Comparison of ENCODE assay signal across 8 cellular contexts in genomic region chr15:64774556-64775523, GRCh38. TPM values are rescaled to one million over a fixed set of nuclear protein-coding genes. Genes with fewer than 3 reads are reported as not detected.
A peak's percentile ranks its signal among the peaks of the same experiment; 100 is the strongest.
DNase-seq lines count a peak whose midpoint lies in the region; ATAC-seq, FAIRE-seq and TF ChIP-seq lines count a peak whose summit lies in the region.

No MANE protein-coding gene starts in this region.

- no peak for DNase-seq in AG09309 (ENCODE audit: low read depth)
- DNase-seq in HFF-Myc (ENCODE audit: extremely low read depth, low read depth), result no peak
- DNase-seq in amniotic epithelial cell (ENCODE audit: low read depth), result peak; percentile 7
- peak; percentile 50 for DNase-seq in left lobe of liver (ENCODE audit: low spot score)
- DNase-seq in testis, result no peak
- no peak for DNase-seq in NCI-H1092 treated with DMSO at 0.1 percent for 48 hours (lab: John Stamatoyannopoulos, UW)
- no peak for DNase-seq in cerebellum (ENCODE audit: low spot score)
- DNase-seq in frontal cortex (ENCODE audit: low spot score in 2 of 2), result no peak

- no peaks in the 10 kb centered on the region for H3K27me3 ChIP-seq in testis

- no peak for FAIRE-seq in frontal cortex (lab: Jason Lieb, UNC)

- TF ChIP-seq CTCF in AG09309 (IDR thresholded peaks at IDR 0.05; ENCODE audit: control insufficient read depth, insufficient read depth, low read depth, low read length, missing control alignments), result no peak
- TF ChIP-seq CTCF in HFF-Myc (IDR thresholded peaks at IDR 0.05; ENCODE audit: low read depth, low read length, missing control alignments), result no peak
- TF ChIP-seq CTCF in testis (IDR thresholded peaks at IDR 0.05), result no peak

- WGBS in testis, 2 donors, result 0 to 1% methylated on average over 4 to 63 of the region's 118 CpGs

- TF ChIP-seq POLR2A in testis (IDR thresholded peaks at IDR 0.05), result no peak

- H3K4me3 ChIP-seq in AG09309 (ENCODE audit: control insufficient read depth, low read depth, low read length), result peak overlapping the region; percentile 37
- H3K4me3 ChIP-seq in HFF-Myc (replicated peaks; ENCODE audit: low read depth, low read length), result peak overlapping the region; percentile 21; the same call in 1 of the 2 replicates
- peak overlapping the region; percentile 56 to 59 for H3K4me3 ChIP-seq in testis

- H3K4me1 ChIP-seq in testis, result no peaks in the 10 kb centered on the region

- no peaks in the 10 kb centered on the region for H3K36me3 ChIP-seq in testis (ENCODE audit: low read depth, missing control alignments)

- intact Hi-C loops in testis (cut with DNase I; ENCODE audit: low total_unique reads), result no loop called here

- peak; percentile 83 for ATAC-seq in left lobe of liver

- H3K27ac ChIP-seq in testis, result peak overlapping the region; percentile 24 to 84

- no peaks in the 10 kb centered on the region for H3K9me3 ChIP-seq in testis

RNA-seq across cellular contexts. Expression of gene RBPMS2, which starts 0.5 kb away (rescaled TPM):
- total RNA-seq in left lobe of liver (7.5 TPM), testis (1 to 10 TPM; 5.0 to 5.8 TPM), cerebellum (0.27 TPM), frontal cortex (under 0.01 TPM)
- 9.7 TPM for polyA plus RNA-seq in testis (ENCODE audit: insufficient read depth, low read depth, low replicate concordance)

RNA-seq across cellular contexts. Expression of gene PIF1, which starts 50.6 kb away (rescaled TPM):
- total RNA-seq in left lobe of liver (0.93 TPM), testis (10 to 100 TPM in 1 of 2 donors, 1 to 10 TPM in 1; 6.9 to 19.1 TPM), cerebellum (5.3 TPM), frontal cortex (0.82 TPM)
- 3.4 TPM for polyA plus RNA-seq in testis (ENCODE audit: insufficient read depth, low read depth, low replicate concordance)

Comparison
In these comparisons a context has a peak if more than half of its experiments do, and no peak if none do; other contexts are left out.
1. DNase-seq: peak in amniotic epithelial cell (single experiment) and left lobe of liver (single experiment); none in AG09309 (single experiment), HFF-Myc (single experiment), testis (single experiment), NCI-H1092 treated with DMSO at 0.1 percent for 48 hours (single experiment), cerebellum (single experiment) and frontal cortex (0 of 2).
2. Peak in every context shown above with its lines, with median percentiles within 50 percentile points of each other: H3K4me3 ChIP-seq.